In genomic region chr2:112793449-112793978, GRCh38 we compare ENCODE assay signal across 9 cellular contexts. TPM values are rescaled to one million over a fixed set of nuclear protein-coding genes. Genes with fewer than 3 reads are reported as not detected.
DNase-seq lines count a peak whose midpoint lies in the region; ATAC-seq lines count a peak whose summit lies in the region.
"Had no signal": no experiment of that assay in that cellular context is flagged by ENCODE, and none has a peak within 500 bp of the region (broad histone marks: within the 10 kb centered on the region; RNA-seq: fewer than 3 reads in every experiment).

No MANE protein-coding gene starts in this region.

- H3K4me3 ChIP-seq in MG63, result no peak overlapping the region

- H3K27me3 ChIP-seq in MG63, result no peaks in the 10 kb centered on the region

- H3K27ac ChIP-seq in epithelial cell of prostate, result peak overlapping the region; percentile 99

- no peak for DNase-seq in activated T-cell treated with anti-CD3 and anti-CD28 coated beads, Interleukin-2, amount 50 U/mL, for 72 hours
- no peak for DNase-seq in activated T-cell treated with anti-CD3 and anti-CD28 coated beads, Interleukin-2, amount 50 U/mL, for 1 hour
- DNase-seq in SIG-M5 treated with dmso at 0.1 percent for 504 hours (lab: John Stamatoyannopoulos, UW; ENCODE audit: unreplicated experiment), result peak; percentile 95
- DNase-seq in epithelial cell of prostate (ENCODE audit: low read depth, low spot score), result no peak
- DNase-seq in NCI-H1694 (lab: John Stamatoyannopoulos, UW), result no peak
- no peak for DNase-seq in MG63
- DNase-seq in ureter (ENCODE audit: low spot score), result no peak
- DNase-seq: NCI-H1048 had no signal

- ATAC-seq in activated T-cell treated with anti-CD3 and anti-CD28 coated beads, Interleukin-2, amount 50 U/mL, for 72 hours (replicated peaks in 1 of 2), result peak; percentile 53 to 64
- peak; percentile 83 for ATAC-seq in stimulated activated memory B cell treated with anti-CD40 and anti-IgM and Interleukin-4, amounts not matched to agents 10 μg/mL and 1 μg/mL and 100 μg/mL, for 72 hours

- H3K27ac Mint-ChIP-seq in activated T-cell treated with anti-CD3 and anti-CD28 coated beads, Interleukin-2, amount 50 U/mL, for 72 hours, result peak overlapping the region; percentile 72
- peak overlapping the region; percentile 56 for H3K27ac Mint-ChIP-seq in stimulated activated memory B cell treated with anti-CD40 and anti-IgM and Interleukin-4, amounts not matched to agents 10 μg/mL and 1 μg/mL and 100 μg/mL, for 72 hours

- H3K9me3 ChIP-seq in MG63, result peaks cover 15% of the 10 kb centered on the region

- peaks cover 4 to 10% of the 10 kb centered on the region in 2 donors for H3K36me3 Mint-ChIP-seq in activated T-cell treated with anti-CD3 and anti-CD28 coated beads, Interleukin-2, amount 50 U/mL, for 72 hours (ENCODE audit: insufficient read depth in 2 of 2)
- H3K36me3 Mint-ChIP-seq in stimulated activated memory B cell treated with anti-CD40 and anti-IgM and Interleukin-4, amounts not matched to agents 10 μg/mL and 1 μg/mL and 100 μg/mL, for 72 hours, result peaks cover 6% of the 10 kb centered on the region

- H3K4me3 Mint-ChIP-seq in activated T-cell treated with anti-CD3 and anti-CD28 coated beads, Interleukin-2, amount 50 U/mL, for 72 hours, result peak overlapping the region in 1 of 2 donors; percentile 31
- no peak overlapping the region for H3K4me3 Mint-ChIP-seq in stimulated activated memory B cell treated with anti-CD40 and anti-IgM and Interleukin-4, amounts not matched to agents 10 μg/mL and 1 μg/mL and 100 μg/mL, for 72 hours

- H3K36me3 ChIP-seq in MG63, result no peaks in the 10 kb centered on the region

- peaks cover 16% of the 10 kb centered on the region for H3K4me1 Mint-ChIP-seq in activated T-cell treated with anti-CD3 and anti-CD28 coated beads, Interleukin-2, amount 50 U/mL, for 72 hours (ENCODE audit: low read depth)
- peaks cover 24% of the 10 kb centered on the region for H3K4me1 Mint-ChIP-seq in stimulated activated memory B cell treated with anti-CD40 and anti-IgM and Interleukin-4, amounts not matched to agents 10 μg/mL and 1 μg/mL and 100 μg/mL, for 72 hours

- H3K27me3 Mint-ChIP-seq in activated T-cell treated with anti-CD3 and anti-CD28 coated beads, Interleukin-2, amount 50 U/mL, for 72 hours (ENCODE audit: low read depth), result peaks cover 13% of the 10 kb centered on the region
- H3K27me3 Mint-ChIP-seq in stimulated activated memory B cell treated with anti-CD40 and anti-IgM and Interleukin-4, amounts not matched to agents 10 μg/mL and 1 μg/mL and 100 μg/mL, for 72 hours, result no peaks in the 10 kb centered on the region

- H3K9me3 Mint-ChIP-seq in activated T-cell treated with anti-CD3 and anti-CD28 coated beads, Interleukin-2, amount 50 U/mL, for 72 hours, result peaks cover 4 to 7% of the 10 kb centered on the region in 2 donors
- H3K9me3 Mint-ChIP-seq in stimulated activated memory B cell treated with anti-CD40 and anti-IgM and Interleukin-4, amounts not matched to agents 10 μg/mL and 1 μg/mL and 100 μg/mL, for 72 hours, result peaks cover 3% of the 10 kb centered on the region

RNA-seq across cellular contexts. Expression of gene IL1A, which starts 9.2 kb away (rescaled TPM):
- 1 to 10 TPM; 1.4 to 6.6 TPM for total RNA-seq in activated T-cell treated with anti-CD3 and anti-CD28 coated beads, Interleukin-2, amount 50 U/mL, for 72 hours
- total RNA-seq in MG63 (2014; rRNA removed; shearing (Covaris generic); ENCODE audit: low replicate concordance), result 2.1 TPM in 1 of 2 replicates, not detected in the other
- 5.9 TPM for total RNA-seq in ureter

RNA-seq across cellular contexts. Expression of gene CKAP2L, which starts 29.1 kb away (rescaled TPM):
- 10 to 100 TPM; 45.5 to 47.7 TPM for total RNA-seq in activated T-cell treated with anti-CD3 and anti-CD28 coated beads, Interleukin-2, amount 50 U/mL, for 72 hours
- 19.4 and 19.9 TPM in 2 replicates for total RNA-seq in MG63 (2014; rRNA removed; shearing (Covaris generic); ENCODE audit: low replicate concordance)
- total RNA-seq in ureter, result 1.2 TPM

RNA-seq across cellular contexts. Expression of gene IL1B, which starts 43.1 kb away (rescaled TPM):
- under 1 TPM in 1 of 2 donors, not detected in 1; 0.14 TPM for total RNA-seq in activated T-cell treated with anti-CD3 and anti-CD28 coated beads, Interleukin-2, amount 50 U/mL, for 72 hours
- total RNA-seq in MG63 (2014; rRNA removed; shearing (Covaris generic); ENCODE audit: low replicate concordance), result 15.8 and 21.6 TPM in 2 replicates
- total RNA-seq in ureter, result 3.5 TPM
